In genomic region chr2:157876771-157877108, GRCh38 we compare ENCODE assay signal across 8 cellular contexts. TPM values are rescaled to one million over a fixed set of nuclear protein-coding genes. Genes with fewer than 3 reads are reported as not detected.
A peak's percentile ranks its signal among the peaks of the same experiment; 100 is the strongest.
DNase-seq lines count a peak whose midpoint lies in the region; ATAC-seq and TF ChIP-seq lines count a peak whose summit lies in the region.

No MANE protein-coding gene starts in this region.

- 33% methylated on average over 3 of the region's 14 CpGs for WGBS in esophagus muscularis mucosa

- in situ Hi-C loops in Panc1 (cut with HindIII; ENCODE audit: low pct_unique_long_range_greater_than_20kb, low sequenced_read_pairs) = no loop called here

- peak; percentile 29 for ATAC-seq in GM18870 (IDR thresholded peaks at IDR 0.05; ENCODE audit: unreplicated experiment)
- ATAC-seq in Panc1 = no peak; the same call in 1 of the 2 replicates
- no peak for ATAC-seq in GM18520 (IDR thresholded peaks at IDR 0.05; ENCODE audit: unreplicated experiment)

- intact Hi-C loops in Panc1 (cut with micrococcal nuclease; ENCODE audit: unreplicated experiment) = loop anchor here (10.0 kb wide), 1 partner anchor 92 kb away; no protein-coding TSS in a partner anchor
- intact Hi-C loops in esophagus muscularis mucosa (cut with DNase I) = loop anchor here (2.0 to 5.0 kb wide), 2 partner anchors 88 to 136 kb away; no protein-coding TSS in a partner anchor

- peaks cover 22% of the 10 kb centered on the region for H3K4me1 ChIP-seq in Panc1 (ENCODE audit: control insufficient read depth, insufficient read depth, low read length)
- peaks cover 16 to 43% (median 41%) of the 10 kb centered on the region in 4 donors for H3K4me1 ChIP-seq in esophagus muscularis mucosa
- peaks cover 8% of the 10 kb centered on the region for H3K4me1 ChIP-seq in rectal smooth muscle tissue (ENCODE audit: control insufficient read depth, insufficient read depth, low read length)

- TF ChIP-seq EP300 in esophagus muscularis mucosa (IDR thresholded peaks at IDR 0.05) = no peak

- no peaks in the 10 kb centered on the region for H3K9me3 ChIP-seq in Panc1 (ENCODE audit: control insufficient read depth, insufficient read depth, low read depth, low read length)
- H3K9me3 ChIP-seq in esophagus muscularis mucosa = peaks cover 0 to 3% (median 0%) of the 10 kb centered on the region in 4 donors

- H3K9ac ChIP-seq in rectal smooth muscle tissue (ENCODE audit: low read length) = no peak overlapping the region

- DNase-seq in Panc1 (ENCODE audit: low read depth, low spot score) = no peak
- no peak for DNase-seq in esophagus muscularis mucosa (ENCODE audit: extremely low spot score)
- no peak for DNase-seq in NCI-H2081 (lab: John Stamatoyannopoulos, UW)
- no peak for DNase-seq in NCI-H1048 (lab: John Stamatoyannopoulos, UW)
- no peak for DNase-seq in activated CD8-positive, alpha-beta memory T cell treated with anti-CD3 and anti-CD28 coated beads, Interleukin-2, amount 50 U/mL, for 48 hours

- TF ChIP-seq CTCF in Panc1 (IDR thresholded peaks at IDR 0.05) (no peak), esophagus muscularis mucosa (IDR thresholded peaks at IDR 0.05) (no peak)

- H3K27me3 ChIP-seq in Panc1 (ENCODE audit: control insufficient read depth, insufficient read depth, low read length) = no peaks in the 10 kb centered on the region
- no peaks in the 10 kb centered on the region for H3K27me3 ChIP-seq in esophagus muscularis mucosa
- no peaks in the 10 kb centered on the region for H3K27me3 ChIP-seq in rectal smooth muscle tissue (ENCODE audit: control insufficient read depth, insufficient read depth, low read length)

- H3K4me3 ChIP-seq in Panc1 (ENCODE audit: low read depth in 2 of 2, low read length in 2 of 2) = peak overlapping the region; percentile 63 to 78
- peak overlapping the region; percentile 79 to 93 (median 90) for H3K4me3 ChIP-seq in esophagus muscularis mucosa
- H3K4me3 ChIP-seq in rectal smooth muscle tissue (ENCODE audit: low read length) = peak overlapping the region; percentile 84

- CTCF ChIA-PET in Panc1 (lab: Charles Lee) = interaction anchor here (0.6 to 1.0 kb wide), 2 partner anchors 15 to 46 kb away, joined by 3 to 4 read pairs; no protein-coding TSS in a partner anchor

- BruUV-seq in Panc1 (replicated peaks; lab: Mats Ljungman, UMichigan) = no TSS peak

- no peaks in the 10 kb centered on the region; the same call in 1 of the 2 replicates for H3K36me3 ChIP-seq in Panc1 (ENCODE audit: control insufficient read depth, insufficient read depth, low read length)
- H3K36me3 ChIP-seq in esophagus muscularis mucosa = no peaks in the 10 kb centered on the region
- H3K36me3 ChIP-seq in rectal smooth muscle tissue (ENCODE audit: control insufficient read depth, insufficient read depth, low read length) = no peaks in the 10 kb centered on the region

- TF ChIP-seq POLR2A in esophagus muscularis mucosa (IDR thresholded peaks at IDR 0.05; ENCODE audit: low read depth) = no peak

- POLR2A ChIA-PET in Panc1 (lab: Charles Lee) = interaction anchor here (0.5 to 0.8 kb wide), 2 partner anchors 581 to 616 kb away, joined by 3 to 5 read pairs; no protein-coding TSS in a partner anchor

- H3K27ac ChIP-seq in Panc1 (ENCODE audit: low read length) (peak overlapping the region; percentile 81), esophagus muscularis mucosa (replicated peaks in 1 of 4) (peak overlapping the region; percentile 94 to 98 (median 96)), rectal smooth muscle tissue (ENCODE audit: low read depth, low read length) (peak overlapping the region; percentile 83)

RNA-seq across cellular contexts. Expression of gene ACVR1, which starts 0.6 kb away (rescaled TPM):
- total RNA-seq in Panc1 (2021; ENCODE audit: unreplicated experiment) (27.6 TPM), esophagus muscularis mucosa (10 to 100 TPM; 25.2 to 39.1 (median 32.3) TPM)
- polyA plus RNA-seq in Panc1 (2012; ENCODE audit: insufficient read length) = 21.5 TPM
